In the genomic region with DNA sequence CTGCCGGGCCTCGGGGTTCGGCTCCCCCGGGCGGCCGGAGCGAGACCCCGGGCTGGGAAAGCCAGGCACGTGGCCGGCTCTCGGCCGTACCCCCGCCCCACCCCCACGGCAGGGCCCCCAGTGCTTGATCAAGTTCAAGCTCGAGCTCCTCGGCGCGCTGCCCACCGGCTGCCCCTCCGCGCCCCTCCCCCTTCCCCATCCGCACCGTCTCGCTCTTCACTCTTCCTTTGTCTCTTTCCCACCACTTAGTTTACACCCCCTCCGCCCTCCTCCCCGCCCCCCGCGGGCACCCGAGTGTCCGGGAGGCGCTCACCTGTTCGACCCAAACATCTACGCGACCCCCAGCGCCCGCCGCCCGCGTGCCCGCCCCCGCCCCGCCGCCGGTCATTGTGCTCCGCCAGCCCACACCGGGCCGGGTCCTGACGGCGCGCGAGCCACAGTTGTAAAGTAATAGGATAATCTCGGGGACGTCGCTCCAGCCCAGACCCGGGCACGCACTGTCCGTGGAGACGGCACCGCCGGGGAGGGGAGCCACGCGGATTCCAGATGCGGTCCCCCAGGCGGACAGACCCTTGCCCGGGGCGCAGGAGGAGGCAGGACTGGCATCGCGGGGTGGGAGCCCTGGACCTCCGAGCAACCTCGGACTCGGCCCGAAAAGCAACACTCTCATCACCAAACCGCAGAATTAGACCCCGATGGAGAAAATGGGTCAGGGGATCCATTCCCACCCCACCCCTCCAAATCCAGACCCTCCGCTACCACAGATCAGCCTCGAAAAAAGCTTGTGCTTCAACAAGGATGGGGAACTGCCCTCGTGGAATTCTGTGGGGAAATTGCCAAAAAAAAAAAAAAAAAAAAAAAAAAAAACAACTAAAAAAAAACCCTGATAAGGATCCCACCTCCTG, we compare ENCODE assay signal across 1 cellular context.
TF ChIP-seq lines count a peak whose summit lies in the region.

No MANE protein-coding gene starts in this region.

TF ChIP-seq in HepG2, 621 proteins besides CTCF, POLR2A, EP300 and RAD21 (continued from another document and continues in another):
- TF ChIP-seq MBD4 (IDR thresholded peaks at IDR 0.05; ENCODE audit: borderline replicate concordance, low read length) (no peak), TOE1 (CRISPR knock-in tag; IDR thresholded peaks at IDR 0.05) (no peak), SMARCC2 (IDR thresholded peaks at IDR 0.05) (no peak), ZNF12 (CRISPR knock-in tag; IDR thresholded peaks at IDR 0.05) (no peak), PPARG (CRISPR knock-in tag; conservative IDR thresholded peaks at IDR 0.05) (no peak), ZNF557 (CRISPR knock-in tag; IDR thresholded peaks at IDR 0.05) (no peak), ZNF775 (CRISPR knock-in tag; IDR thresholded peaks at IDR 0.05; ENCODE audit: borderline replicate concordance) (no peak), ERF (CRISPR knock-in tag; IDR thresholded peaks at IDR 0.05) (no peak), ZNF644 (CRISPR knock-in tag; IDR thresholded peaks at IDR 0.05; ENCODE audit: low read depth) (no peak), ZNF788 (CRISPR knock-in tag; IDR thresholded peaks at IDR 0.05; ENCODE audit: borderline replicate concordance) (no peak; the same call in 1 of the 2 replicates), ZNF749 (CRISPR knock-in tag; IDR thresholded peaks at IDR 0.05; ENCODE audit: borderline replicate concordance) (0 out of 2 replicates have a peak, but pooled peaks have one; percentile 56), ZNF792 (CRISPR knock-in tag; IDR thresholded peaks at IDR 0.05) (no peak), ZNF780A (CRISPR knock-in tag; IDR thresholded peaks at IDR 0.05) (no peak), MBNL3 (CRISPR knock-in tag; conservative IDR thresholded peaks at IDR 0.05) (no peak), HES4 (CRISPR knock-in tag; IDR thresholded peaks at IDR 0.05; ENCODE audit: borderline replicate concordance) (peak; percentile 35; the same call in 1 of the 2 replicates), FOXA1 (IDR thresholded peaks at IDR 0.05) (no peak), FOXA1 (CRISPR knock-in tag; IDR thresholded peaks at IDR 0.05) (no peak), FOXJ3 (CRISPR knock-in tag; IDR thresholded peaks at IDR 0.05; ENCODE audit: borderline replicate concordance) (no peak), TBX3 (IDR thresholded peaks at IDR 0.05; ENCODE audit: borderline replicate concordance) (no peak)
- TF ChIP-seq, protein P1, sequence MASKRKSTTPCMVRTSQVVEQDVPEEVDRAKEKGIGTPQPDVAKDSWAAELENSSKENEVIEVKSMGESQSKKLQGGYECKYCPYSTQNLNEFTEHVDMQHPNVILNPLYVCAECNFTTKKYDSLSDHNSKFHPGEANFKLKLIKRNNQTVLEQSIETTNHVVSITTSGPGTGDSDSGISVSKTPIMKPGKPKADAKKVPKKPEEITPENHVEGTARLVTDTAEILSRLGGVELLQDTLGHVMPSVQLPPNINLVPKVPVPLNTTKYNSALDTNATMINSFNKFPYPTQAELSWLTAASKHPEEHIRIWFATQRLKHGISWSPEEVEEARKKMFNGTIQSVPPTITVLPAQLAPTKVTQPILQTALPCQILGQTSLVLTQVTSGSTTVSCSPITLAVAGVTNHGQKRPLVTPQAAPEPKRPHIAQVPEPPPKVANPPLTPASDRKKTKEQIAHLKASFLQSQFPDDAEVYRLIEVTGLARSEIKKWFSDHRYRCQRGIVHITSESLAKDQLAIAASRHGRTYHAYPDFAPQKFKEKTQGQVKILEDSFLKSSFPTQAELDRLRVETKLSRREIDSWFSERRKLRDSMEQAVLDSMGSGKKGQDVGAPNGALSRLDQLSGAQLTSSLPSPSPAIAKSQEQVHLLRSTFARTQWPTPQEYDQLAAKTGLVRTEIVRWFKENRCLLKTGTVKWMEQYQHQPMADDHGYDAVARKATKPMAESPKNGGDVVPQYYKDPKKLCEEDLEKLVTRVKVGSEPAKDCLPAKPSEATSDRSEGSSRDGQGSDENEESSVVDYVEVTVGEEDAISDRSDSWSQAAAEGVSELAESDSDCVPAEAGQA (IDR thresholded peaks at IDR 0.05; ENCODE audit: low read depth) = 0 out of 2 replicates have a peak, but pooled peaks have one; percentile 35
- TF ChIP-seq, protein P1 (CRISPR knock-in tag; IDR thresholded peaks at IDR 0.05; ENCODE audit: borderline replicate concordance) = 0 out of 2 replicates have a peak, but pooled peaks have one; percentile 13
- TF ChIP-seq, protein P2, sequence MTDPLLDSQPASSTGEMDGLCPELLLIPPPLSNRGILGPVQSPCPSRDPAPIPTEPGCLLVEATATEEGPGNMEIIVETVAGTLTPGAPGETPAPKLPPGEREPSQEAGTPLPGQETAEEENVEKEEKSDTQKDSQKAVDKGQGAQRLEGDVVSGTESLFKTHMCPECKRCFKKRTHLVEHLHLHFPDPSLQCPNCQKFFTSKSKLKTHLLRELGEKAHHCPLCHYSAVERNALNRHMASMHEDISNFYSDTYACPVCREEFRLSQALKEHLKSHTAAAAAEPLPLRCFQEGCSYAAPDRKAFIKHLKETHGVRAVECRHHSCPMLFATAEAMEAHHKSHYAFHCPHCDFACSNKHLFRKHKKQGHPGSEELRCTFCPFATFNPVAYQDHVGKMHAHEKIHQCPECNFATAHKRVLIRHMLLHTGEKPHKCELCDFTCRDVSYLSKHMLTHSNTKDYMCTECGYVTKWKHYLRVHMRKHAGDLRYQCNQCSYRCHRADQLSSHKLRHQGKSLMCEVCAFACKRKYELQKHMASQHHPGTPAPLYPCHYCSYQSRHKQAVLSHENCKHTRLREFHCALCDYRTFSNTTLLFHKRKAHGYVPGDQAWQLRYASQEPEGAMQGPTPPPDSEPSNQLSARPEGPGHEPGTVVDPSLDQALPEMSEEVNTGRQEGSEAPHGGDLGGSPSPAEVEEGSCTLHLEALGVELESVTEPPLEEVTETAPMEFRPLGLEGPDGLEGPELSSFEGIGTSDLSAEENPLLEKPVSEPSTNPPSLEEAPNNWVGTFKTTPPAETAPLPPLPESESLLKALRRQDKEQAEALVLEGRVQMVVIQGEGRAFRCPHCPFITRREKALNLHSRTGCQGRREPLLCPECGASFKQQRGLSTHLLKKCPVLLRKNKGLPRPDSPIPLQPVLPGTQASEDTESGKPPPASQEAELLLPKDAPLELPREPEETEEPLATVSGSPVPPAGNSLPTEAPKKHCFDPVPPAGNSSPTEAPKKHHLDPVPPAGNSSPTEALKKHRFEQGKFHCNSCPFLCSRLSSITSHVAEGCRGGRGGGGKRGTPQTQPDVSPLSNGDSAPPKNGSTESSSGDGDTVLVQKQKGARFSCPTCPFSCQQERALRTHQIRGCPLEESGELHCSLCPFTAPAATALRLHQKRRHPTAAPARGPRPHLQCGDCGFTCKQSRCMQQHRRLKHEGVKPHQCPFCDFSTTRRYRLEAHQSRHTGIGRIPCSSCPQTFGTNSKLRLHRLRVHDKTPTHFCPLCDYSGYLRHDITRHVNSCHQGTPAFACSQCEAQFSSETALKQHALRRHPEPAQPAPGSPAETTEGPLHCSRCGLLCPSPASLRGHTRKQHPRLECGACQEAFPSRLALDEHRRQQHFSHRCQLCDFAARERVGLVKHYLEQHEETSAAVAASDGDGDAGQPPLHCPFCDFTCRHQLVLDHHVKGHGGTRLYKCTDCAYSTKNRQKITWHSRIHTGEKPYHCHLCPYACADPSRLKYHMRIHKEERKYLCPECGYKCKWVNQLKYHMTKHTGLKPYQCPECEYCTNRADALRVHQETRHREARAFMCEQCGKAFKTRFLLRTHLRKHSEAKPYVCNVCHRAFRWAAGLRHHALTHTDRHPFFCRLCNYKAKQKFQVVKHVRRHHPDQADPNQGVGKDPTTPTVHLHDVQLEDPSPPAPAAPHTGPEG (CRISPR knock-in tag; IDR thresholded peaks at IDR 0.05) = no peak; the same call in 1 of the 2 replicates
- TF ChIP-seq, protein P3, sequence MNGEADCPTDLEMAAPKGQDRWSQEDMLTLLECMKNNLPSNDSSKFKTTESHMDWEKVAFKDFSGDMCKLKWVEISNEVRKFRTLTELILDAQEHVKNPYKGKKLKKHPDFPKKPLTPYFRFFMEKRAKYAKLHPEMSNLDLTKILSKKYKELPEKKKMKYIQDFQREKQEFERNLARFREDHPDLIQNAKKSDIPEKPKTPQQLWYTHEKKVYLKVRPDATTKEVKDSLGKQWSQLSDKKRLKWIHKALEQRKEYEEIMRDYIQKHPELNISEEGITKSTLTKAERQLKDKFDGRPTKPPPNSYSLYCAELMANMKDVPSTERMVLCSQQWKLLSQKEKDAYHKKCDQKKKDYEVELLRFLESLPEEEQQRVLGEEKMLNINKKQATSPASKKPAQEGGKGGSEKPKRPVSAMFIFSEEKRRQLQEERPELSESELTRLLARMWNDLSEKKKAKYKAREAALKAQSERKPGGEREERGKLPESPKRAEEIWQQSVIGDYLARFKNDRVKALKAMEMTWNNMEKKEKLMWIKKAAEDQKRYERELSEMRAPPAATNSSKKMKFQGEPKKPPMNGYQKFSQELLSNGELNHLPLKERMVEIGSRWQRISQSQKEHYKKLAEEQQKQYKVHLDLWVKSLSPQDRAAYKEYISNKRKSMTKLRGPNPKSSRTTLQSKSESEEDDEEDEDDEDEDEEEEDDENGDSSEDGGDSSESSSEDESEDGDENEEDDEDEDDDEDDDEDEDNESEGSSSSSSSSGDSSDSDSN (CRISPR knock-in tag; IDR thresholded peaks at IDR 0.05) = peak; percentile 56
- TF ChIP-seq, protein P4, sequence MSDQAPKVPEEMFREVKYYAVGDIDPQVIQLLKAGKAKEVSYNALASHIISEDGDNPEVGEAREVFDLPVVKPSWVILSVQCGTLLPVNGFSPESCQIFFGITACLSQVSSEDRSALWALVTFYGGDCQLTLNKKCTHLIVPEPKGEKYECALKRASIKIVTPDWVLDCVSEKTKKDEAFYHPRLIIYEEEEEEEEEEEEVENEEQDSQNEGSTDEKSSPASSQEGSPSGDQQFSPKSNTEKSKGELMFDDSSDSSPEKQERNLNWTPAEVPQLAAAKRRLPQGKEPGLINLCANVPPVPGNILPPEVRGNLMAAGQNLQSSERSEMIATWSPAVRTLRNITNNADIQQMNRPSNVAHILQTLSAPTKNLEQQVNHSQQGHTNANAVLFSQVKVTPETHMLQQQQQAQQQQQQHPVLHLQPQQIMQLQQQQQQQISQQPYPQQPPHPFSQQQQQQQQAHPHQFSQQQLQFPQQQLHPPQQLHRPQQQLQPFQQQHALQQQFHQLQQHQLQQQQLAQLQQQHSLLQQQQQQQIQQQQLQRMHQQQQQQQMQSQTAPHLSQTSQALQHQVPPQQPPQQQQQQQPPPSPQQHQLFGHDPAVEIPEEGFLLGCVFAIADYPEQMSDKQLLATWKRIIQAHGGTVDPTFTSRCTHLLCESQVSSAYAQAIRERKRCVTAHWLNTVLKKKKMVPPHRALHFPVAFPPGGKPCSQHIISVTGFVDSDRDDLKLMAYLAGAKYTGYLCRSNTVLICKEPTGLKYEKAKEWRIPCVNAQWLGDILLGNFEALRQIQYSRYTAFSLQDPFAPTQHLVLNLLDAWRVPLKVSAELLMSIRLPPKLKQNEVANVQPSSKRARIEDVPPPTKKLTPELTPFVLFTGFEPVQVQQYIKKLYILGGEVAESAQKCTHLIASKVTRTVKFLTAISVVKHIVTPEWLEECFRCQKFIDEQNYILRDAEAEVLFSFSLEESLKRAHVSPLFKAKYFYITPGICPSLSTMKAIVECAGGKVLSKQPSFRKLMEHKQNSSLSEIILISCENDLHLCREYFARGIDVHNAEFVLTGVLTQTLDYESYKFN (CRISPR knock-in tag; conservative IDR thresholded peaks at IDR 0.05) = no peak
- TF ChIP-seq, protein P5, sequence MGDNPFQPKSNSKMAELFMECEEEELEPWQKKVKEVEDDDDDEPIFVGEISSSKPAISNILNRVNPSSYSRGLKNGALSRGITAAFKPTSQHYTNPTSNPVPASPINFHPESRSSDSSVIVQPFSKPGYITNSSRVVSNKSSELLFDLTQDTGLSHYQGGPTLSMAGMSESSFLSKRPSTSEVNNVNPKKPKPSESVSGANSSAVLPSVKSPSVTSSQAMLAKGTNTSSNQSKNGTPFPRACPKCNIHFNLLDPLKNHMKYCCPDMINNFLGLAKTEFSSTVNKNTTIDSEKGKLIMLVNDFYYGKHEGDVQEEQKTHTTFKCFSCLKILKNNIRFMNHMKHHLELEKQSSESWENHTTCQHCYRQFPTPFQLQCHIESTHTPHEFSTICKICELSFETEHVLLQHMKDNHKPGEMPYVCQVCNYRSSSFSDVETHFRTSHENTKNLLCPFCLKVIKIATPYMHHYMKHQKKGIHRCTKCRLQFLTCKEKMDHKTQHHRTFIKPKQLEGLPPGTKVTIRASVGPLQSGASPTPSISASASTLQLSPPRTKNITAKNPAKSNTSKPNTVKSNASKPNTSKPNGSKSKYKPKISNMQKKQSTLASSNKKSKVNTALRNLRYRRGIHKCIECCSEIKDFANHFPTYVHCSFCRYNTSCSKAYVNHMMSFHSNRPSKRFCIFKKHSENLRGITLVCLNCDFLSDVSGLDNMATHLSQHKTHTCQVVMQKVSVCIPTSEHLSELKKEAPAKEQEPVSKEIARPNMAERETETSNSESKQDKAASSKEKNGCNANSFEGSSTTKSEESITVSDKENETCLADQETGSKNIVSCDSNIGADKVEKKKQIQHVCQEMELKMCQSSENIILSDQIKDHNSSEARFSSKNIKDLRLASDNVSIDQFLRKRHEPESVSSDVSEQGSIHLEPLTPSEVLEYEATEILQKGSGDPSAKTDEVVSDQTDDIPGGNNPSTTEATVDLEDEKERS (CRISPR knock-in tag; IDR thresholded peaks at IDR 0.05) = no peak
- TF ChIP-seq, protein P6, sequence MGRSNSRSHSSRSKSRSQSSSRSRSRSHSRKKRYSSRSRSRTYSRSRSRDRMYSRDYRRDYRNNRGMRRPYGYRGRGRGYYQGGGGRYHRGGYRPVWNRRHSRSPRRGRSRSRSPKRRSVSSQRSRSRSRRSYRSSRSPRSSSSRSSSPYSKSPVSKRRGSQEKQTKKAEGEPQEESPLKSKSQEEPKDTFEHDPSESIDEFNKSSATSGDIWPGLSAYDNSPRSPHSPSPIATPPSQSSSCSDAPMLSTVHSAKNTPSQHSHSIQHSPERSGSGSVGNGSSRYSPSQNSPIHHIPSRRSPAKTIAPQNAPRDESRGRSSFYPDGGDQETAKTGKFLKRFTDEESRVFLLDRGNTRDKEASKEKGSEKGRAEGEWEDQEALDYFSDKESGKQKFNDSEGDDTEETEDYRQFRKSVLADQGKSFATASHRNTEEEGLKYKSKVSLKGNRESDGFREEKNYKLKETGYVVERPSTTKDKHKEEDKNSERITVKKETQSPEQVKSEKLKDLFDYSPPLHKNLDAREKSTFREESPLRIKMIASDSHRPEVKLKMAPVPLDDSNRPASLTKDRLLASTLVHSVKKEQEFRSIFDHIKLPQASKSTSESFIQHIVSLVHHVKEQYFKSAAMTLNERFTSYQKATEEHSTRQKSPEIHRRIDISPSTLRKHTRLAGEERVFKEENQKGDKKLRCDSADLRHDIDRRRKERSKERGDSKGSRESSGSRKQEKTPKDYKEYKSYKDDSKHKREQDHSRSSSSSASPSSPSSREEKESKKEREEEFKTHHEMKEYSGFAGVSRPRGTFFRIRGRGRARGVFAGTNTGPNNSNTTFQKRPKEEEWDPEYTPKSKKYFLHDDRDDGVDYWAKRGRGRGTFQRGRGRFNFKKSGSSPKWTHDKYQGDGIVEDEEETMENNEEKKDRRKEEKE (IDR thresholded peaks at IDR 0.05) = no peak
